ENCODE assay signal across 9 cellular contexts in the genomic region with DNA sequence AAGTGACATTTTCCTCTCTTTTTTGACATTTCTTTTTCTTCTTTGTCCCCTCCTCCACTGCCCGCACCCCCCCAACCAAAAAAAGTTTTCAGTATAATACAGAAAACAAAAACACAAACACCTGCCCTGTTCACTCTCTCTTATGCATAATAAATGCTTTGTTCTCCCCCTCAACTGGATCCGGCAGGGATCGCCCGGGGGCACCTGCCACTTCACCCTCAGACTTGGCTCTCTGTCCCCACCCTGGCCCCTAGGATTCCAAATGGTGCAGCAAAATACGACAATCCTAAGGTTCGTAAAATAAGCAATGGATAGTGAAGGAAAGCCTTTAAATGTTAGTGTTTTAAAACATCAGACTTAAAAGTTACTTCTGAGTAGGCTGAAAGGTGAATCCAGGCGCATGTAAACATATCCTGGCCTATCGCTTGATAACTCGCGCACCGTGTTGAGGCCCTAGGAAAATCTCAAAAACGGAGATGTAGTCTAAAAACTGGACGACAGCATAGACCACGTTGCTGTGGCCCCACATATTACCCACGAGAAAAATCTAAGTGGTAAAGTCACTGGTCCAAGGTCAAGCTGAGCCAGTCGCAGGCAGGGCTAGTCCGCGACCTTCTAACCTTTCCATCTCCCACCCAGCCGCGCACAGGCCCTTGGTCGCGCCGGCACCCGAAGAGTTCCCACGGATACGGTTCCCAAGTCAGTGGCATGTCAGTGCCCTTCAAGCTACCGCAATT.
DNase-seq lines count a peak whose midpoint lies in the region; ATAC-seq, FAIRE-seq and TF ChIP-seq lines count a peak whose summit lies in the region.
"Had no signal": no experiment of that assay in that cellular context is flagged by ENCODE, and none has a peak within 500 bp of the region (broad histone marks: within the 10 kb centered on the region; RNA-seq: fewer than 3 reads in every experiment).

No MANE protein-coding gene starts in this region.

- CTCF ChIA-PET in AG04450 (lab: Charles Lee) (interaction anchor here (0.7 to 2.5 kb wide), 3 partner anchors 20 to 90 kb away, joined by 3 to 12 read pairs (median 3); no protein-coding TSS in a partner anchor), H1 (lab: Charles Lee; ENCODE audit: partially characterized antibody) (no interaction called here), GM10248 (lab: Yijun Ruan, JAX) (no interaction called here)

- no peak overlapping the region for H3K9ac ChIP-seq in MM.1S (ENCODE audit: low read length)
- peak overlapping the region in 1 of 4 experiments; percentile 14; a peak in 2 of 7 replicates for H3K9ac ChIP-seq in H1 (replicated peaks in 1 of 4; ENCODE audit: extremely low read depth in 1 of 4, low read depth in 3 of 4, low read length in 3 of 4)

- no peak overlapping the region for H2BK5ac ChIP-seq in H1 (ENCODE audit: low read depth, low read length)

- 38% methylated on average over 21 of the region's 27 CpGs; no CpG with 5 or more reads in 1 of the 2 experiments for WGBS in H1 (ENCODE audit: extremely low coverage in 1 of 2, insufficient coverage in 1 of 2, insufficient read length in 1 of 2, insufficient replicate concordance in 2 of 2, low coverage in 1 of 2, low lambda C conversion rate in 2 of 2, missing lambda C conversion rate in 1 of 2), 2 experiments

- no peaks in the 10 kb centered on the region; the same call in 1 of the 2 replicates for H3K4me1 ChIP-seq in MM.1S (ENCODE audit: low read length)
- H3K4me1 ChIP-seq in H1 (replicated peaks in 1 of 4; ENCODE audit: control insufficient read depth in 3 of 4, insufficient read depth in 4 of 4, low read length in 3 of 4), result no peaks in the 10 kb centered on the region; a peak in 1 of 7 replicates

- no peak overlapping the region for H3K4me3 Mint-ChIP-seq in stimulated activated memory B cell treated with anti-CD40 and anti-IgM and Interleukin-4, amounts not matched to agents 10 μg/mL and 1 μg/mL and 100 μg/mL, for 72 hours

- TF ChIP-seq CTCF in AG04450 (IDR thresholded peaks at IDR 0.05; ENCODE audit: low read depth, low read length) (no peak), MM.1S (IDR thresholded peaks at IDR 0.05; ENCODE audit: low read length) (no peak), H1 (IDR thresholded peaks at IDR 0.05; ENCODE audit: control extremely low read depth in 1 of 3, insufficient read depth in 1 of 3, low read depth in 1 of 3, low read length in 3 of 3) (no peak), GM10248 (IDR thresholded peaks at IDR 0.05; ENCODE audit: control extremely low read depth, extremely low read depth, low read depth, missing control alignments) (no peak)

- H2BK20ac ChIP-seq in H1 (ENCODE audit: low read length), result no peak overlapping the region

- no peak overlapping the region for H4K5ac ChIP-seq in H1 (ENCODE audit: insufficient read length, low read depth, low read length)

- H3K36me3 ChIP-seq in MM.1S (replicated peaks; ENCODE audit: insufficient read depth, low read length), result no peaks in the 10 kb centered on the region
- H3K36me3 ChIP-seq in H1 (ENCODE audit: control insufficient read depth in 2 of 4, insufficient read depth in 4 of 4, low read length in 3 of 4), result no peaks in the 10 kb centered on the region

- no peak overlapping the region for H4K91ac ChIP-seq in H1 (replicated peaks; ENCODE audit: insufficient read length, low read length)

- H3F3A ChIP-seq in MM.1S (ENCODE audit: insufficient read depth, low read length), result no peaks in the 10 kb centered on the region

- H3K4me2 ChIP-seq in MM.1S (ENCODE audit: low read depth, low read length) (peak overlapping the region; percentile 49; the same call in 1 of the 2 replicates), H1 (ENCODE audit: insufficient read depth in 1 of 2, low read depth in 2 of 2, low read length in 2 of 2) (peak overlapping the region; percentile 82 to 96)

- ATAC-seq in stimulated activated memory B cell treated with anti-CD40 and anti-IgM and Interleukin-4, amounts not matched to agents 10 μg/mL and 1 μg/mL and 100 μg/mL, for 72 hours, result no peak
- no peak for ATAC-seq in HG03378 (IDR thresholded peaks at IDR 0.05; ENCODE audit: unreplicated experiment)

- no peaks in the 10 kb centered on the region for H3K79me2 ChIP-seq in MM.1S (ENCODE audit: low read length)
- no peaks in the 10 kb centered on the region for H3K79me2 ChIP-seq in H1 (ENCODE audit: control insufficient read depth in 1 of 2, insufficient read depth in 2 of 2, low read length in 2 of 2)

- no peak overlapping the region for H3K18ac ChIP-seq in H1 (ENCODE audit: extremely low read depth, low read length)

- no peak overlapping the region for H3K23ac ChIP-seq in H1 (ENCODE audit: insufficient read length)

- H3K79me1 ChIP-seq in H1 (ENCODE audit: low read depth, low read length), result no peaks in the 10 kb centered on the region

- POLR2A ChIA-PET in AG04450 (lab: Yijun Ruan, JAX), result no interaction called here
- POLR2A ChIA-PET in H1 (lab: Charles Lee; ENCODE audit: partially characterized antibody), result interaction anchor here (1.6 kb wide), 1 partner anchor 17 kb away, joined by 3 read pairs; no protein-coding TSS in a partner anchor
- POLR2A ChIA-PET in GM10248 (lab: Yijun Ruan, JAX), result no interaction called here

- H4K20me1 ChIP-seq in MM.1S (ENCODE audit: insufficient read depth, low read length) (no peaks in the 10 kb centered on the region), H1 (replicated peaks in 1 of 2; ENCODE audit: control insufficient read depth in 1 of 2, insufficient read depth in 2 of 2, low read length in 2 of 2) (peaks cover 0 to 2% of the 10 kb centered on the region in 2 experiments)

- TF ChIP-seq POLR2A in H1 (IDR thresholded peaks at IDR 0.05; ENCODE audit: control extremely low read depth in 1 of 2, low read depth in 2 of 2, low read length in 2 of 2), result no peak

- no peaks in the 10 kb centered on the region for H3K9me2 ChIP-seq in MM.1S (replicated peaks; ENCODE audit: insufficient read depth, low read length)

- no peak for FAIRE-seq in H1 (lab: Jason Lieb, UNC)

- no peak overlapping the region for H3K27ac Mint-ChIP-seq in stimulated activated memory B cell treated with anti-CD40 and anti-IgM and Interleukin-4, amounts not matched to agents 10 μg/mL and 1 μg/mL and 100 μg/mL, for 72 hours

- peak overlapping the region; percentile 71; the same call in 1 of the 2 replicates for H4K8ac ChIP-seq in H1 (ENCODE audit: extremely low read depth, insufficient read depth, low read length)

- H2BK12ac ChIP-seq in H1 (ENCODE audit: low read depth, low read length), result no peak overlapping the region

- no peak overlapping the region for H2AK5ac ChIP-seq in H1 (ENCODE audit: low read depth, low read length)

- no peak overlapping the region for H2BK15ac ChIP-seq in H1 (ENCODE audit: low read length)

- H2AFZ ChIP-seq in MM.1S (ENCODE audit: low read length) (peak overlapping the region; percentile 64), H1 (ENCODE audit: low read length) (peak overlapping the region; percentile 35; the same call in 1 of the 2 replicates)

- H3K56ac ChIP-seq in H1 (replicated peaks; ENCODE audit: insufficient read length, low read depth, low read length), result no peak overlapping the region

- H3K4ac ChIP-seq in H1 (replicated peaks; ENCODE audit: insufficient read length, low read depth, low read length), result no peak overlapping the region

- no peaks in the 10 kb centered on the region for H3K9me3 Mint-ChIP-seq in stimulated activated memory B cell treated with anti-CD40 and anti-IgM and Interleukin-4, amounts not matched to agents 10 μg/mL and 1 μg/mL and 100 μg/mL, for 72 hours

- H3K4me3 ChIP-seq in AG04450 (ENCODE audit: low read depth, low read length) (peak overlapping the region; percentile 84), MM.1S (ENCODE audit: low read length) (peak overlapping the region; percentile 72), H1 (ENCODE audit: extremely low read depth in 1 of 4, insufficient read depth in 2 of 4, low read depth in 3 of 4, low read length in 4 of 4) (peak overlapping the region; percentile 56 to 90 (median 72))

- no peak for TF ChIP-seq RAD21 in H1 (IDR thresholded peaks at IDR 0.05 in 1 of 2, conservative IDR thresholded peaks at IDR 0.05 in 1 of 2; ENCODE audit: low read depth in 2 of 2, low read length in 2 of 2)

- H3K23me2 ChIP-seq in H1 (ENCODE audit: low read depth, low read length), result peaks cover 3% of the 10 kb centered on the region; the same call in 1 of the 2 replicates

- peaks cover 51% of the 10 kb centered on the region for H3K27me3 Mint-ChIP-seq in stimulated activated memory B cell treated with anti-CD40 and anti-IgM and Interleukin-4, amounts not matched to agents 10 μg/mL and 1 μg/mL and 100 μg/mL, for 72 hours

- DNase-seq in AG04450 (ENCODE audit: low read depth, low spot score), result no peak
- DNase-seq in MM.1S, result no peak
- peak in 1 of 2 experiments; percentile 53 for DNase-seq in H1 (ENCODE audit: low read depth in 1 of 2, low spot score in 2 of 2)
- DNase-seq in myocyte (ENCODE audit: low read depth), result peak; percentile 48
- no peak for DNase-seq in GM10248 (ENCODE audit: extremely low spot score)
- no peak for DNase-seq in NK-92 treated with Interleukin-12 subunit alpha and Interleukin-12 subunit beta, amount 100 ng/mL, for 24 hours (lab: John Stamatoyannopoulos, UW)
- DNase-seq: T-helper 1 cell had no signal

- no peak for TF ChIP-seq EP300 in H1 (IDR thresholded peaks at IDR 0.05; ENCODE audit: borderline replicate concordance in 1 of 2, low read depth in 2 of 2, low read length in 2 of 2)

- H3K4me1 Mint-ChIP-seq in stimulated activated memory B cell treated with anti-CD40 and anti-IgM and Interleukin-4, amounts not matched to agents 10 μg/mL and 1 μg/mL and 100 μg/mL, for 72 hours, result peaks cover 2% of the 10 kb centered on the region

- no peak overlapping the region for H2BK120ac ChIP-seq in H1 (replicated peaks; ENCODE audit: low read depth, low read length)

- H3K27ac ChIP-seq in AG04450 (ENCODE audit: low read depth, low read length) (peak overlapping the region; percentile 11), MM.1S (ENCODE audit: low read length) (no peak overlapping the region), H1 (ENCODE audit: low read depth, low read length) (no peak overlapping the region)

- H3K9me3 ChIP-seq in AG04450 (ENCODE audit: control insufficient read depth, insufficient read depth, low read length) (no peaks in the 10 kb centered on the region; the same call in none of the 2 replicates), MM.1S (replicated peaks; ENCODE audit: insufficient read depth, low read length) (no peaks in the 10 kb centered on the region), H1 (ENCODE audit: insufficient read depth in 2 of 2, low read depth in 1 of 2, low read length in 1 of 2) (no peaks in the 10 kb centered on the region)

- H3K14ac ChIP-seq in H1 (ENCODE audit: insufficient read length), result no peak overlapping the region

- no peaks in the 10 kb centered on the region for H3K36me3 Mint-ChIP-seq in stimulated activated memory B cell treated with anti-CD40 and anti-IgM and Interleukin-4, amounts not matched to agents 10 μg/mL and 1 μg/mL and 100 μg/mL, for 72 hours

- H3K27me3 ChIP-seq in AG04450 (ENCODE audit: control insufficient read depth, insufficient read depth, low read length) (no peaks in the 10 kb centered on the region), MM.1S (replicated peaks; ENCODE audit: insufficient read depth, low read length) (no peaks in the 10 kb centered on the region), H1 (replicated peaks in 1 of 4; ENCODE audit: control insufficient read depth in 3 of 4, extremely low read depth in 1 of 4, insufficient read depth in 3 of 4, low read length in 3 of 4) (peaks cover 0 to 9% (median 6%) of the 10 kb centered on the region in 4 experiments; a peak in 4 of 7 replicates)
